ENCODE assay signal across 19 cellular contexts in the genomic region with DNA sequence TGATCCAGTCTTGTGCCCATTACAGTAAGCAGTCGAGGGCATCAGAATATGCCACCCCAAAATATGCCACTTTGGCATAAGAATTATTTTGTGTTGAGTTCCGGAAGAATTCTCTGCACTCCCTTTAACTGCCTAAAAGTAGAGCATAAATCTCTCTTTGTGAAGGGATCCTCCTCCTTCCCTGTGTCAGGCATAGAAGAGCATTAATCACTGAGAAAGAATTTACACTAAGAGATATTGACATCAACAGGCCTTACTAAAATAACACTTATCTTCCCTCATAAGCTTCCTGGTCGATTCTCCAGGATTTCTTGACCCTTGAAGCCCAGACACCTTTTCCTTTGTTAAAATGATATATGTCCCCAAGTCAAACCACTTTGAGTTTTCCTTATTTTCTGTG. TPM values are rescaled to one million over a fixed set of nuclear protein-coding genes. Genes with fewer than 3 reads are reported as not detected.
"Had no signal": no experiment of that assay in that cellular context is flagged by ENCODE, and none has a peak within 500 bp of the region (broad histone marks: within the 10 kb centered on the region; RNA-seq: fewer than 3 reads in every experiment).

No MANE protein-coding gene starts in this region.

- H3K9me3 ChIP-seq: colonic mucosa, heart right ventricle, left lung, prostate gland, SJSA1, stomach, testis, upper lobe of left lung had no signal

- H3K4me1 Mint-ChIP-seq: activated naive CD8-positive, alpha-beta T cell treated with anti-CD3 and anti-CD28 coated beads, Interleukin-2, amount 50 U/mL, for 24 hours; activated T-helper 17 cell treated with anti-CD3 and anti-CD28 coated beads, Interleukin-2, amount 50 U/mL, for 72 hours had no signal

- H3K27me3 ChIP-seq: colonic mucosa, left lung, stomach, testis, upper lobe of left lung had no signal

- H3K27ac Mint-ChIP-seq: activated naive CD8-positive, alpha-beta T cell treated with anti-CD3 and anti-CD28 coated beads, Interleukin-2, amount 50 U/mL, for 24 hours; activated T-helper 17 cell treated with anti-CD3 and anti-CD28 coated beads, Interleukin-2, amount 50 U/mL, for 72 hours; memory B cell; natural killer cell treated with Interleukin-12 subunit alpha and Interleukin-12 subunit beta and Interleukin-15 and Interleukin-18, amount 100 ng/mL, for 72 hours had no signal

- H3K36me3 Mint-ChIP-seq: natural killer cell treated with Interleukin-12 subunit alpha and Interleukin-12 subunit beta and Interleukin-15 and Interleukin-18, amount 100 ng/mL, for 72 hours had no signal

- H3K27ac ChIP-seq: colonic mucosa, heart right ventricle, left lung, prostate gland, SJSA1, stomach, testis, upper lobe of left lung had no signal

- H3K4me3 Mint-ChIP-seq: activated naive CD8-positive, alpha-beta T cell treated with anti-CD3 and anti-CD28 coated beads, Interleukin-2, amount 50 U/mL, for 24 hours; activated T-helper 17 cell treated with anti-CD3 and anti-CD28 coated beads, Interleukin-2, amount 50 U/mL, for 72 hours; memory B cell; natural killer cell treated with Interleukin-12 subunit alpha and Interleukin-12 subunit beta and Interleukin-15 and Interleukin-18, amount 100 ng/mL, for 72 hours had no signal

- H3K4me1 ChIP-seq: colonic mucosa, left lung, prostate gland, SJSA1, stomach, testis, upper lobe of left lung had no signal

- H3K4me3 ChIP-seq: colonic mucosa, heart right ventricle, left lung, prostate gland, SJSA1, stomach, testis, upper lobe of left lung had no signal

- H3K36me3 ChIP-seq: colonic mucosa, heart right ventricle, left lung, prostate gland, SJSA1, stomach, upper lobe of left lung had no signal

- ATAC-seq: activated naive CD8-positive, alpha-beta T cell treated with anti-CD3 and anti-CD28 coated beads, Interleukin-2, amount 50 U/mL, for 24 hours; activated T-helper 17 cell treated with anti-CD3 and anti-CD28 coated beads, Interleukin-2, amount 50 U/mL, for 72 hours; heart right ventricle; left lung; natural killer cell treated with Interleukin-12 subunit alpha and Interleukin-12 subunit beta and Interleukin-15 and Interleukin-18, amount 100 ng/mL, for 72 hours; right cardiac atrium had no signal

- FAIRE-seq: frontal cortex had no signal

- H3K9me3 Mint-ChIP-seq: activated naive CD8-positive, alpha-beta T cell treated with anti-CD3 and anti-CD28 coated beads, Interleukin-2, amount 50 U/mL, for 24 hours; activated T-helper 17 cell treated with anti-CD3 and anti-CD28 coated beads, Interleukin-2, amount 50 U/mL, for 72 hours; memory B cell; natural killer cell treated with Interleukin-12 subunit alpha and Interleukin-12 subunit beta and Interleukin-15 and Interleukin-18, amount 100 ng/mL, for 72 hours had no signal

- DNase-seq: activated naive CD4-positive, alpha-beta T cell treated with Interleukin-2 at 50 U/mL for 16 hours; activated naive CD8-positive, alpha-beta T cell treated with anti-CD3 and anti-CD28 coated beads, Interleukin-2, amount 50 U/mL, for 24 hours; aorta; colonic mucosa; heart right ventricle; left lung; nucleus accumbens; right cardiac atrium; stimulated activated CD4-positive, alpha-beta T cell treated with anti-CD3 and anti-CD28 coated beads, Interleukin-1b, Interleukin-23, amount 100 ng/mL, for 48 hours; stomach; testis; upper lobe of left lung had no signal

RNA-seq across cellular contexts. Expression of gene KYNU, which starts 27.6 kb away (rescaled TPM):
- total RNA-seq: activated CD8-positive, alpha-beta memory T cell treated with anti-CD3 and anti-CD28 coated beads for 36 hours; SJSA1 had no signal
